10 cellular contexts compared by ENCODE assay signal in genomic region chr13:28568286-28568685, GRCh38.
DNase-seq lines count a peak whose midpoint lies in the region; ATAC-seq, FAIRE-seq and TF ChIP-seq lines count a peak whose summit lies in the region.
"Had no signal": no experiment of that assay in that cellular context is flagged by ENCODE, and none has a peak within 500 bp of the region (broad histone marks: within the 10 kb centered on the region; RNA-seq: fewer than 3 reads in every experiment).

No MANE protein-coding gene starts in this region.

- H3K4me1 ChIP-seq in stomach, result no peaks in the 10 kb centered on the region

- H3K9me3 ChIP-seq in stomach, result no peaks in the 10 kb centered on the region

- no peaks in the 10 kb centered on the region for H3K27me3 ChIP-seq in stomach

- peak; percentile 24 for DNase-seq in DMS153 treated with DMSO at 0.1 percent for 48 hours (lab: John Stamatoyannopoulos, UW; ENCODE audit: unreplicated experiment)
- DNase-seq in DMS153 (lab: John Stamatoyannopoulos, UW), result no peak
- DNase-seq in NB4 (ENCODE audit: low read depth), result peak; percentile 61
- peak; percentile 45 to 66 for DNase-seq in foreskin fibroblast
- DNase-seq in stomach, result peak; percentile 54
- DNase-seq in activated T-cell treated with anti-CD3 and anti-CD28 coated beads, Interleukin-2, amount 50 U/mL, for 1 hour, result no peak
- no peak for DNase-seq in omental fat pad (ENCODE audit: low spot score)
- DNase-seq in RCC 7860 (ENCODE audit: low spot score), result no peak
- DNase-seq: stimulated activated CD4-positive, alpha-beta T cell treated with anti-CD3 and anti-CD28 coated beads, Interleukin-4, amount 100 ng/mL, for 1 hour had no signal

- H3K27ac ChIP-seq in stomach, result no peak overlapping the region
- H3K27ac ChIP-seq: 22Rv1 had no signal

- 39 to 78% (median 49%) methylated on average over 3 of the region's 3 CpGs for WGBS in stomach, 5 donors

- intact Hi-C loops in stomach (cut with DNase I; ENCODE audit: low total_unique reads), result no loop called here

- no peaks in the 10 kb centered on the region for H3K36me3 ChIP-seq in stomach

- TF ChIP-seq CTCF in NB4 (IDR thresholded peaks at IDR 0.05; ENCODE audit: low read depth, low read length) (no peak), foreskin fibroblast (IDR thresholded peaks at IDR 0.05; ENCODE audit: low read depth, low read length) (no peak), stomach (IDR thresholded peaks at IDR 0.05) (no peak), omental fat pad (IDR thresholded peaks at IDR 0.05) (no peak)

- no peak for FAIRE-seq in RCC 7860 (lab: Jason Lieb, UNC)

- ATAC-seq in omental fat pad (ENCODE audit: low FRiP score), result no peak

- TF ChIP-seq POLR2A in NB4 (IDR thresholded peaks at IDR 0.05; ENCODE audit: extremely low read depth, insufficient read length), result no peak
- no peak for TF ChIP-seq POLR2A in stomach (IDR thresholded peaks at IDR 0.05)

- H3K4me3 ChIP-seq in NB4 (ENCODE audit: low read depth, low read length), result no peak overlapping the region
- H3K4me3 ChIP-seq in foreskin fibroblast (ENCODE audit: low read depth in 1 of 2, low read length in 2 of 2), result no peak overlapping the region
- H3K4me3 ChIP-seq in stomach, result no peak overlapping the region

- TF ChIP-seq EP300 in stomach (IDR thresholded peaks at IDR 0.05), result no peak

Comparison
In these comparisons a context has a peak if more than half of its experiments do, and no peak if none do; other contexts are left out.
1. DNase-seq: peak in DMS153 treated with DMSO at 0.1 percent for 48 hours (single experiment), NB4 (single experiment), foreskin fibroblast (2 of 2) and stomach (single experiment); none in DMS153 (single experiment), activated T-cell treated with anti-CD3 and anti-CD28 coated beads, Interleukin-2, amount 50 U/mL, for 1 hour (single experiment), omental fat pad (single experiment) and RCC 7860 (single experiment).